In genomic region chr9:35811364-35812024, GRCh38 we compare ENCODE assay signal across 8 cellular contexts. TPM values are rescaled to one million over a fixed set of nuclear protein-coding genes. Genes with fewer than 3 reads are reported as not detected.
DNase-seq lines count a peak whose midpoint lies in the region; ATAC-seq and TF ChIP-seq lines count a peak whose summit lies in the region.

No MANE protein-coding gene starts in this region.

- H3K27me3 ChIP-seq in psoas muscle (ENCODE audit: insufficient read depth in 3 of 3, low read length in 2 of 3): no peaks in the 10 kb centered on the region

- peaks cover 36% of the 10 kb centered on the region for H3K4me1 ChIP-seq in psoas muscle

- no peaks in the 10 kb centered on the region for H3K36me3 ChIP-seq in SK-N-MC (ENCODE audit: insufficient read depth, low read length)
- H3K36me3 ChIP-seq in psoas muscle (ENCODE audit: insufficient read depth in 1 of 2, low read depth in 1 of 2): peaks cover 0 to 36% of the 10 kb centered on the region in 2 donors

- H3K9ac ChIP-seq in SK-N-MC (ENCODE audit: insufficient read length): no peak overlapping the region

- H3K9me3 ChIP-seq in SK-N-MC (ENCODE audit: low read depth, low read length) (no peaks in the 10 kb centered on the region), psoas muscle (no peaks in the 10 kb centered on the region)

- H3K4me3 ChIP-seq in GM08714 (ENCODE audit: low read length) (peak overlapping the region; percentile 38; the same call in 1 of the 2 replicates), SK-N-MC (peak overlapping the region; percentile 73), fibroblast of the aortic adventitia (ENCODE audit: low read depth, low read length) (peak overlapping the region; percentile 73), psoas muscle (peak overlapping the region; percentile 69)

- ATAC-seq in psoas muscle (no peak), HG03045 (IDR thresholded peaks at IDR 0.05; ENCODE audit: unreplicated experiment) (no peak)

- no peak overlapping the region for H3K27ac ChIP-seq in SK-N-MC
- peak overlapping the region; percentile 85 for H3K27ac ChIP-seq in psoas muscle

- 4 to 6% (median 4%) methylated on average over 13 of the region's 13 CpGs for WGBS in psoas muscle, 3 donors

- intact Hi-C loops in psoas muscle (cut with DNase I): loop anchor here in 1 of 2 donors (2.0 kb wide), 1 partner anchor 19 kb away; no protein-coding TSS in a partner anchor

- DNase-seq in SK-N-MC (ENCODE audit: low read depth, low spot score) (no peak), fibroblast of the aortic adventitia (ENCODE audit: low read depth) (peak; percentile 39), psoas muscle (peak in 1 of 2 donors; percentile 67), NCI-H1105 (lab: John Stamatoyannopoulos, UW) (no peak), DMS79 (lab: John Stamatoyannopoulos, UW) (no peak)
- no peak for DNase-seq in stimulated activated naive CD4-positive, alpha-beta T cell (lab: John Stamatoyannopoulos, UW)

- TF ChIP-seq CTCF in fibroblast of the aortic adventitia (IDR thresholded peaks at IDR 0.05; ENCODE audit: insufficient read depth, low read length) (no peak), psoas muscle (IDR thresholded peaks at IDR 0.05) (no peak)

RNA-seq across cellular contexts. Expression of gene SPAG8, which starts 0.6 kb away (rescaled TPM):
- 0.81 and 3.3 TPM in 2 replicates for total RNA-seq in fibroblast of the aortic adventitia (ENCODE audit: low replicate concordance)
- total RNA-seq in psoas muscle: 1 to 10 TPM in 1 of 4 donors, under 1 TPM in 3; 0.39 to 1.3 (median 0.94) TPM
- polyA plus RNA-seq in psoas muscle: 1 to 10 TPM in 1 of 3 donors, under 1 TPM in 2; 0.25 to 1.2 (median 0.56) TPM

RNA-seq across cellular contexts. Expression of gene HINT2, which starts 3.3 kb away (rescaled TPM):
- 24.9 and 32.6 TPM in 2 replicates for total RNA-seq in fibroblast of the aortic adventitia (ENCODE audit: low replicate concordance)
- 10 to 100 TPM; 36.5 to 53.9 (median 42.3) TPM for total RNA-seq in psoas muscle
- 10 to 100 TPM; 43.8 to 64.7 (median 48.1) TPM for polyA plus RNA-seq in psoas muscle

RNA-seq across cellular contexts. Expression of gene FAM221B, which starts 17.0 kb away (rescaled TPM):
- total RNA-seq in fibroblast of the aortic adventitia (ENCODE audit: low replicate concordance) (not detected in 2 replicates), psoas muscle (not detected)
- not detected for polyA plus RNA-seq in psoas muscle

RNA-seq across cellular contexts. Expression of gene TMEM8B, which starts 17.5 kb away (rescaled TPM):
- total RNA-seq in fibroblast of the aortic adventitia (ENCODE audit: low replicate concordance): 1.9 and 2.8 TPM in 2 replicates
- 10 to 100 TPM in 2 of 4 donors, 1 to 10 TPM in 2; 8.9 to 18.5 (median 11.6) TPM for total RNA-seq in psoas muscle
- 1 to 10 TPM; 2.8 to 5.9 (median 3.9) TPM for polyA plus RNA-seq in psoas muscle

RNA-seq across cellular contexts. Expression of gene NPR2, which starts 20.1 kb away (rescaled TPM):
- total RNA-seq in fibroblast of the aortic adventitia (ENCODE audit: low replicate concordance) (17.1 and 21.4 TPM in 2 replicates), psoas muscle (10 to 100 TPM; 14.7 to 28.4 (median 18.3) TPM)
- polyA plus RNA-seq in psoas muscle: 10 to 100 TPM in 1 of 3 donors, 1 to 10 TPM in 2; 8.7 to 27.2 (median 9.2) TPM
